Comparison of ENCODE assay signal across 9 cellular contexts in genomic region chr15:58475573-58476524, GRCh38. TPM values are rescaled to one million over a fixed set of nuclear protein-coding genes. Genes with fewer than 3 reads are reported as not detected.
DNase-seq lines count a peak whose midpoint lies in the region; ATAC-seq and TF ChIP-seq lines count a peak whose summit lies in the region.
"Had no signal": no experiment of that assay in that cellular context is flagged by ENCODE, and none has a peak within 500 bp of the region (broad histone marks: within the 10 kb centered on the region; RNA-seq: fewer than 3 reads in every experiment).

No MANE protein-coding gene starts in this region.

- intact Hi-C loops in breast epithelium (cut with DNase I; ENCODE audit: low total_unique reads) = no loop called here

- H3K27me3 ChIP-seq in breast epithelium = no peaks in the 10 kb centered on the region

- TF ChIP-seq POLR2A in breast epithelium (IDR thresholded peaks at IDR 0.05) = no peak

- POLR2A ChIA-PET in naive thymus-derived CD8-positive, alpha-beta T cell (lab: Charles Lee) = interaction anchor here (1.0 to 3.8 kb wide), 4 partner anchors 9 to 57 kb away, joined by 3 to 27 read pairs (median 6); no protein-coding TSS in a partner anchor

- H3K4me1 Mint-ChIP-seq in naive thymus-derived CD8-positive, alpha-beta T cell = peaks cover 38 to 62% (median 60%) of the 10 kb centered on the region in 4 donors

- ATAC-seq in naive thymus-derived CD8-positive, alpha-beta T cell = no peak
- ATAC-seq in GM19467 (IDR thresholded peaks at IDR 0.05; ENCODE audit: unreplicated experiment) = no peak
- no peak for ATAC-seq in HG03457 (IDR thresholded peaks at IDR 0.05; ENCODE audit: unreplicated experiment)
- ATAC-seq: Panc1 had no signal

- peak overlapping the region in 8 of 10 donors; percentile 4 to 71 (median 60) for H3K4me3 Mint-ChIP-seq in naive thymus-derived CD8-positive, alpha-beta T cell

- H3K4me3 ChIP-seq in breast epithelium = no peak overlapping the region

- H3K36me3 ChIP-seq in breast epithelium = no peaks in the 10 kb centered on the region

- no peaks in the 10 kb centered on the region for H3K9me3 ChIP-seq in breast epithelium

- peak overlapping the region in 9 of 10 donors; percentile 40 to 95 (median 78) for H3K27ac Mint-ChIP-seq in naive thymus-derived CD8-positive, alpha-beta T cell

- DNase-seq in NCI-H2171 treated with DMSO at 0.1 percent for 48 hours (lab: John Stamatoyannopoulos, UW) (peak; percentile 49), NCI-H2171 (lab: John Stamatoyannopoulos, UW) (no peak), NCI-H345 treated with DMSO at 0.1 percent for 48 hours (lab: John Stamatoyannopoulos, UW; ENCODE audit: unreplicated experiment) (peak; percentile 66), breast epithelium (ENCODE audit: low spot score in 2 of 2) (no peak)
- DNase-seq in naive thymus-derived CD8-positive, alpha-beta T cell = no peak
- DNase-seq in effector CD8-positive, alpha-beta T cell (lab: John Stamatoyannopoulos, UW) = no peak

- no peaks in the 10 kb centered on the region for H3K9me3 Mint-ChIP-seq in naive thymus-derived CD8-positive, alpha-beta T cell

- H3K27ac ChIP-seq in breast epithelium = peak overlapping the region; percentile 30 to 65

- H3K36me3 Mint-ChIP-seq in naive thymus-derived CD8-positive, alpha-beta T cell = no peaks in the 10 kb centered on the region

- no peaks in the 10 kb centered on the region for H3K4me1 ChIP-seq in breast epithelium

- TF ChIP-seq CTCF in breast epithelium (IDR thresholded peaks at IDR 0.05) = no peak

- H3K27me3 Mint-ChIP-seq in naive thymus-derived CD8-positive, alpha-beta T cell = no peaks in the 10 kb centered on the region

RNA-seq across cellular contexts. Expression of gene LIPC, which starts 44.1 kb away (rescaled TPM):
- total RNA-seq in breast epithelium = under 1 TPM in 2 of 3 donors, not detected in 1; 0.15 to 0.80 TPM
- 1 to 10 TPM; 4.2 to 4.4 TPM for total RNA-seq in naive thymus-derived CD8-positive, alpha-beta T cell
- polyA plus RNA-seq in naive thymus-derived CD8-positive, alpha-beta T cell = 1 to 10 TPM in 1 of 3 donors, under 1 TPM in 2; 0.64 to 2.9 (median 0.69) TPM

Comparison
In these comparisons a context has a peak if more than half of its experiments do, and no peak if none do; other contexts are left out.
1. DNase-seq: peak in NCI-H2171 treated with DMSO at 0.1 percent for 48 hours (single experiment) and NCI-H345 treated with DMSO at 0.1 percent for 48 hours (single experiment); none in NCI-H2171 (single experiment), breast epithelium (0 of 2), naive thymus-derived CD8-positive, alpha-beta T cell (0 of 10) and effector CD8-positive, alpha-beta T cell (single experiment).